1 cellular context compared by ENCODE assay signal in genomic region chr20:57592263-57593092, GRCh38.
TF ChIP-seq lines count a peak whose summit lies in the region.

No MANE protein-coding gene starts in this region.

TF ChIP-seq in HepG2, 621 proteins besides CTCF, POLR2A, EP300 and RAD21 (continued from another document):
- TF ChIP-seq ZFP90 (CRISPR knock-in tag; IDR thresholded peaks at IDR 0.05; ENCODE audit: borderline replicate concordance) (no peak), KAT8 (CRISPR knock-in tag; IDR thresholded peaks at IDR 0.05) (no peak), SIN3A (IDR thresholded peaks at IDR 0.05; ENCODE audit: borderline replicate concordance, low read depth, low read length) (0 out of 2 replicates have a peak, but pooled peaks have one; percentile 34), TARDBP (CRISPR knock-in tag; IDR thresholded peaks at IDR 0.05) (peak; percentile 24; the same call in 1 of the 2 replicates), PHF20 (CRISPR knock-in tag; IDR thresholded peaks at IDR 0.05) (no peak), ZNF737 (CRISPR knock-in tag; IDR thresholded peaks at IDR 0.05; ENCODE audit: borderline replicate concordance) (peak; percentile 82; the same call in 1 of the 2 replicates), PHF21A (CRISPR knock-in tag; IDR thresholded peaks at IDR 0.05) (peak; percentile 83), ZNF710 (CRISPR knock-in tag; IDR thresholded peaks at IDR 0.05; ENCODE audit: borderline replicate concordance) (peak; percentile 41; the same call in 1 of the 2 replicates), TBL1XR1 (IDR thresholded peaks at IDR 0.05; ENCODE audit: borderline replicate concordance, low read length, partially characterized antibody) (no peak), NFYB (CRISPR knock-in tag; IDR thresholded peaks at IDR 0.05) (no peak), FOXA3 (CRISPR knock-in tag; IDR thresholded peaks at IDR 0.05) (0 out of 2 replicates have a peak, but pooled peaks have one; percentile 39), HNF1A (IDR thresholded peaks at IDR 0.05; ENCODE audit: low read depth) (no peak), HNF1A (CRISPR knock-in tag; IDR thresholded peaks at IDR 0.05; ENCODE audit: borderline replicate concordance) (no peak), ZNF784 (CRISPR knock-in tag; IDR thresholded peaks at IDR 0.05; ENCODE audit: borderline replicate concordance) (peak; percentile 72; the same call in 1 of the 2 replicates), ZNF563 (CRISPR knock-in tag; IDR thresholded peaks at IDR 0.05) (0 out of 2 replicates have a peak, but pooled peaks have one; percentile 48), ZNF33A (CRISPR knock-in tag; IDR thresholded peaks at IDR 0.05; ENCODE audit: borderline replicate concordance) (0 out of 2 replicates have a peak, but pooled peaks have one; percentile 10), SKI (IDR thresholded peaks at IDR 0.05; ENCODE audit: partially characterized antibody) (peak; percentile 71), HNRNPL (IDR thresholded peaks at IDR 0.05; ENCODE audit: low read depth, low read length) (peak; percentile 94), ZNF614 (CRISPR knock-in tag; IDR thresholded peaks at IDR 0.05; ENCODE audit: borderline replicate concordance) (no peak), RXRB (CRISPR knock-in tag; IDR thresholded peaks at IDR 0.05; ENCODE audit: borderline replicate concordance) (peak; percentile 87), FOSL2 (CRISPR knock-in tag; IDR thresholded peaks at IDR 0.05) (0 out of 2 replicates have a peak, but pooled peaks have one; percentile 5), NRL (CRISPR knock-in tag; IDR thresholded peaks at IDR 0.05; ENCODE audit: borderline replicate concordance) (peak; percentile 74), ZNF816 (CRISPR knock-in tag; IDR thresholded peaks at IDR 0.05; ENCODE audit: borderline replicate concordance) (peak; percentile 27; the same call in 1 of the 2 replicates), ZNF264 (CRISPR knock-in tag; IDR thresholded peaks at IDR 0.05) (no peak), ZKSCAN5 (CRISPR knock-in tag; IDR thresholded peaks at IDR 0.05) (0 out of 2 replicates have a peak, but pooled peaks have one; percentile 59), ZNF672 (CRISPR knock-in tag; IDR thresholded peaks at IDR 0.05) (no peak), ZBTB7A (CRISPR knock-in tag; IDR thresholded peaks at IDR 0.05) (peak; percentile 91; the same call in 1 of the 2 replicates), ZNF350 (CRISPR knock-in tag; IDR thresholded peaks at IDR 0.05; ENCODE audit: borderline replicate concordance, low read depth) (0 out of 2 replicates have a peak, but pooled peaks have one; percentile 37), ASH2L (IDR thresholded peaks at IDR 0.05; ENCODE audit: insufficient read length, low read depth, low read length) (no peak), ZNF180 (CRISPR knock-in tag; IDR thresholded peaks at IDR 0.05; ENCODE audit: borderline replicate concordance, low read depth) (no peak), MEIS1 (CRISPR knock-in tag; IDR thresholded peaks at IDR 0.05; ENCODE audit: borderline replicate concordance) (peak; percentile 84), NPAS2 (CRISPR knock-in tag; IDR thresholded peaks at IDR 0.05; ENCODE audit: borderline replicate concordance) (no peak)
- TF ChIP-seq, protein P1, sequence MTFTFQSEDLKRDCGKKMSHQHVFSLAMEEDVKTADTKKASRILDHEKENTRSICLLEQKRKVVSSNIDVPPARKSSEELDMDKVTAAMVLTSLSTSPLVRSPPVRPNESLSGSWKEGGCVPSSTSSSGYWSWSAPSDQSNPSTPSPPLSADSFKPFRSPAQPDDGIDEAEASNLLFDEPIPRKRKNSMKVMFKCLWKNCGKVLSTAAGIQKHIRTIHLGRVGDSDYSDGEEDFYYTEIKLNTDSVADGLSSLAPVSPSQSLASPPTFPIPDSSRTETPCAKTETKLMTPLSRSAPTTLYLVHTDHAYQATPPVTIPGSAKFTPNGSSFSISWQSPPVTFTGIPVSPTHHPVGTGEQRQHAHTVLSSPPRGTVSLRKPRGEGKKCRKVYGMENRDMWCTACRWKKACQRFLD (CRISPR knock-in tag; IDR thresholded peaks at IDR 0.05; ENCODE audit: borderline replicate concordance) = no peak
